In genomic region chr4:80240976-80241375, GRCh38 we compare ENCODE assay signal across 18 cellular contexts. TPM values are rescaled to one million over a fixed set of nuclear protein-coding genes. Genes with fewer than 3 reads are reported as not detected.
DNase-seq lines count a peak whose midpoint lies in the region; ATAC-seq, FAIRE-seq and TF ChIP-seq lines count a peak whose summit lies in the region.
"Had no signal": no experiment of that assay in that cellular context is flagged by ENCODE, and none has a peak within 500 bp of the region (broad histone marks: within the 10 kb centered on the region; RNA-seq: fewer than 3 reads in every experiment).

No MANE protein-coding gene starts in this region.

- no peaks in the 10 kb centered on the region for H4K20me1 ChIP-seq in osteoblast (ENCODE audit: insufficient read depth, low read length)
- H4K20me1 ChIP-seq: BLaER1 treated with 17β-estradiol and CSF1 and Interleukin-3, amounts not matched to agents 10 nM and 100 nM had no signal

- H3K4me3 Mint-ChIP-seq in T-cell: no peak overlapping the region
- H3K4me3 Mint-ChIP-seq: activated CD4-positive, alpha-beta memory T cell treated with anti-CD3 and anti-CD28 coated beads for 36 hours; activated T-cell treated with anti-CD3 and anti-CD28 coated beads, Interleukin-2, amount 50 U/mL, for 72 hours had no signal

- FAIRE-seq in HTR-8/SVneo (lab: Jason Lieb, UNC): no peak
- FAIRE-seq: small intestine had no signal

- H3K27ac Mint-ChIP-seq in T-cell: no peak overlapping the region
- H3K27ac Mint-ChIP-seq: activated CD4-positive, alpha-beta memory T cell treated with anti-CD3 and anti-CD28 coated beads for 36 hours; activated T-cell treated with anti-CD3 and anti-CD28 coated beads, Interleukin-2, amount 50 U/mL, for 72 hours had no signal

- H2AFZ ChIP-seq in osteoblast (ENCODE audit: low read length): peak overlapping the region; percentile 37

- H3K79me2 ChIP-seq in osteoblast (ENCODE audit: insufficient read depth, low read length): peaks cover 9% of the 10 kb centered on the region

- H3K4me2 ChIP-seq in osteoblast (ENCODE audit: insufficient read depth, low read length): peak overlapping the region; percentile 62
- H3K4me2 ChIP-seq: BLaER1 treated with 17β-estradiol and CSF1 and Interleukin-3, amounts not matched to agents 10 nM and 100 nM had no signal

- H3K9me3 Mint-ChIP-seq in T-cell: no peaks in the 10 kb centered on the region
- H3K9me3 Mint-ChIP-seq: activated CD4-positive, alpha-beta memory T cell treated with anti-CD3 and anti-CD28 coated beads for 36 hours; activated T-cell treated with anti-CD3 and anti-CD28 coated beads, Interleukin-2, amount 50 U/mL, for 72 hours had no signal

- H3K9me3 ChIP-seq in osteoblast (ENCODE audit: low read depth, low read length): no peaks in the 10 kb centered on the region
- H3K9me3 ChIP-seq: BLaER1 treated with 17β-estradiol and CSF1 and Interleukin-3, amounts not matched to agents 10 nM and 100 nM; gastrocnemius medialis; SJSA1 had no signal

- POLR2A ChIA-PET in T-cell (lab: Charles Lee): interaction anchor here in 1 of 2 donors (0.6 kb wide), 1 partner anchor 529 kb away, joined by 3 read pairs; no protein-coding TSS in a partner anchor

- H3K36me3 Mint-ChIP-seq in T-cell: no peaks in the 10 kb centered on the region
- H3K36me3 Mint-ChIP-seq: activated CD4-positive, alpha-beta memory T cell treated with anti-CD3 and anti-CD28 coated beads for 36 hours had no signal

- no peaks in the 10 kb centered on the region for H3K4me1 Mint-ChIP-seq in T-cell

- H3K4me1 ChIP-seq in osteoblast (ENCODE audit: insufficient read depth, low read length): peaks cover 56% of the 10 kb centered on the region
- H3K4me1 ChIP-seq: BLaER1 treated with 17β-estradiol and CSF1 and Interleukin-3, amounts not matched to agents 10 nM and 100 nM; gastrocnemius medialis had no signal

- ATAC-seq in T-cell (replicated peaks in 1 of 4) (no peak), GM19452 (IDR thresholded peaks at IDR 0.05; ENCODE audit: unreplicated experiment) (no peak), HG03280 (IDR thresholded peaks at IDR 0.05; ENCODE audit: unreplicated experiment) (no peak)
- ATAC-seq: activated T-cell treated with anti-CD3 and anti-CD28 coated beads, Interleukin-2, amount 50 U/mL, for 72 hours; gastrocnemius medialis had no signal

- H3K4me3 ChIP-seq in osteoblast (ENCODE audit: insufficient read depth, low read length): no peak overlapping the region
- H3K4me3 ChIP-seq: BLaER1 treated with 17β-estradiol and CSF1 and Interleukin-3, amounts not matched to agents 10 nM and 100 nM; gastrocnemius medialis; SJSA1 had no signal

- no peaks in the 10 kb centered on the region for H3K27me3 ChIP-seq in osteoblast (ENCODE audit: insufficient read depth, low read length)
- H3K27me3 ChIP-seq: BLaER1 treated with 17β-estradiol and CSF1 and Interleukin-3, amounts not matched to agents 10 nM and 100 nM; SJSA1 had no signal

- no peaks in the 10 kb centered on the region for H3K36me3 ChIP-seq in osteoblast (ENCODE audit: insufficient read depth, low read length)
- H3K36me3 ChIP-seq: BLaER1 treated with 17β-estradiol and CSF1 and Interleukin-3, amounts not matched to agents 10 nM and 100 nM; gastrocnemius medialis; SJSA1 had no signal

- no peak for TF ChIP-seq CTCF in osteoblast (IDR thresholded peaks at IDR 0.05; ENCODE audit: extremely low read depth, low read depth, low read length)

- H3K27ac ChIP-seq in osteoblast (ENCODE audit: low read depth, low read length): peak overlapping the region; percentile 95
- H3K27ac ChIP-seq: BLaER1 treated with 17β-estradiol and CSF1 and Interleukin-3, amounts not matched to agents 10 nM and 100 nM; gastrocnemius medialis; SJSA1 had no signal

- CTCF ChIA-PET in T-cell (lab: Charles Lee): interaction anchor here in 1 of 2 donors (0.6 kb wide), 1 partner anchor 20 kb away, joined by 3 read pairs; no protein-coding TSS in a partner anchor

- DNase-seq in GM04504 (ENCODE audit: low read depth): peak; percentile 64
- peak; percentile 30 for DNase-seq in HTR-8/SVneo (ENCODE audit: insufficient read length, low spot score)
- peak; percentile 24 for DNase-seq in astrocyte of the hippocampus (ENCODE audit: low read depth, low spot score)
- DNase-seq in osteoblast (ENCODE audit: insufficient read length, low spot score, missing footprints): no peak
- no peak for DNase-seq in T-cell
- DNase-seq: activated CD4-positive, alpha-beta memory T cell treated with anti-CD3 and anti-CD28 coated beads for 36 hours; activated T-cell treated with anti-CD3 and anti-CD28 coated beads, Interleukin-2, amount 50 U/mL, for 72 hours; caudate nucleus; effector CD8-positive, alpha-beta T cell; gastrocnemius medialis; Karpas-422; NCI-H1436; small intestine had no signal

- H3K27me3 Mint-ChIP-seq in T-cell: peaks cover 8 to 13% of the 10 kb centered on the region in 2 donors

RNA-seq across cellular contexts. Expression of gene FGF5, which starts 25.5 kb away (rescaled TPM):
- 7.7 and 10.5 TPM in 2 replicates for total RNA-seq in osteoblast
- under 1 TPM in 2 of 5 donors, not detected in 3; 0.07 to 0.18 TPM for total RNA-seq in T-cell
- total RNA-seq: activated CD4-positive, alpha-beta memory T cell treated with anti-CD3 and anti-CD28 coated beads for 36 hours; activated T-cell treated with anti-CD3 and anti-CD28 coated beads, Interleukin-2, amount 50 U/mL, for 72 hours; gastrocnemius medialis; liver had no signal

RNA-seq across cellular contexts. Expression of gene PRDM8, which starts 43.7 kb away (rescaled TPM):
- 3.6 and 5.0 TPM in 2 replicates for total RNA-seq in osteoblast
- total RNA-seq in T-cell: 10 to 100 TPM; 10.5 to 18.7 (median 14.1) TPM

Comparison
In these comparisons a context has a peak if more than half of its experiments do, and no peak if none do; other contexts are left out.
1. DNase-seq: peak in GM04504 (single experiment), HTR-8/SVneo (single experiment) and astrocyte of the hippocampus (single experiment); none in osteoblast (single experiment) and T-cell (0 of 34).